Comparison of ENCODE assay signal across 12 cellular contexts in the genomic region with DNA sequence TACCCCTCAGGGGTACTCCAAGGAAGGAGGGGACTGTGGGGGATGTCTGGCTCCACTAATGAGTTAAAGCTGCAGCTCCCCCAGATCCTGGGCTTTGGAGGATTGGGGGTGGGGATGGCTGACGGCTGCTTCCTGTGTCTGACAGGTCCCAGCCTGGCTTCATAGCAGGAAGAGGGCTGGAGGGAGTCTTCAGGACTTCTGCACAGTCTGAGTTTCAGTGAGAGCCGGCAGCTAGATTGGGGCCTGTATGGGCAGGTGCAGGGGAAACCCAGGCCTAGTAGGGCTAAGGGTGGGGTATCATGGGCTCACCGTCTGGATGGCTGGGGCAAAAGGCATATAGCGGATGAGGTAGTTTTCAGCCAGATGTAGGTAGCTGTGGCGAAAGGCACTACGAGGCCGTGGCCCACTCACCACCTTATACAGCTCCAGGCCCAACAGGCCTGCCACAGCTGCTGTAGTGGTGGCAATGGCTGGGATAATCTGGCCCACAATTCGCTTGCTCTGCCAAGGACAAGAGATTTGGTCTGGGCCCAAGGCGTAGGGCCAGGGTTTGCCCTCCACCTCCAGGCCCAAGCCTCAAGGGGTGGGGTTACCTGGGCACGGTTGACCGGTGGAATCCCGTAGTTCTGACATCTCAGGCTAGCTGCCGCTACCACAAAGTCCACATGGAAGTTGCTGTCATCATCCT. TPM values are rescaled to one million over a fixed set of nuclear protein-coding genes. Genes with fewer than 3 reads are reported as not detected.
DNase-seq lines count a peak whose midpoint lies in the region; ATAC-seq and TF ChIP-seq lines count a peak whose summit lies in the region.
"Had no signal": no experiment of that assay in that cellular context is flagged by ENCODE, and none has a peak within 500 bp of the region (broad histone marks: within the 10 kb centered on the region; RNA-seq: fewer than 3 reads in every experiment).

No MANE protein-coding gene starts in this region.

- H3K4me3 Mint-ChIP-seq in activated naive CD4-positive, alpha-beta T cell treated with anti-CD3 and anti-CD28 coated beads, Interleukin-2, amount 50 U/mL, for 24 hours: no peak overlapping the region
- peak overlapping the region; percentile 48 for H3K4me3 Mint-ChIP-seq in activated B cell treated with CpG ODN at 0.5 μM for 24 hours
- H3K4me3 Mint-ChIP-seq in type B pancreatic cell: peak overlapping the region; percentile 54

- no peaks in the 10 kb centered on the region for H3K27me3 Mint-ChIP-seq in activated naive CD4-positive, alpha-beta T cell treated with anti-CD3 and anti-CD28 coated beads, Interleukin-2, amount 50 U/mL, for 24 hours
- H3K27me3 Mint-ChIP-seq in activated B cell treated with CpG ODN at 0.5 μM for 24 hours (no peaks in the 10 kb centered on the region), type B pancreatic cell (peaks cover 17% of the 10 kb centered on the region)

- TF ChIP-seq CTCF in activated B cell treated with CpG ODN at 0.5 μM for 24 hours (IDR thresholded peaks at IDR 0.05) (no peak), type B pancreatic cell (conservative IDR thresholded peaks at IDR 0.05) (no peak)

- peaks cover 58% of the 10 kb centered on the region for H3K4me1 Mint-ChIP-seq in activated naive CD4-positive, alpha-beta T cell treated with anti-CD3 and anti-CD28 coated beads, Interleukin-2, amount 50 U/mL, for 24 hours
- H3K4me1 Mint-ChIP-seq in activated B cell treated with CpG ODN at 0.5 μM for 24 hours (peaks cover 77% of the 10 kb centered on the region), type B pancreatic cell (ENCODE audit: unreplicated experiment) (peaks cover 16% of the 10 kb centered on the region)

- no peaks in the 10 kb centered on the region for H3K36me3 Mint-ChIP-seq in activated naive CD4-positive, alpha-beta T cell treated with anti-CD3 and anti-CD28 coated beads, Interleukin-2, amount 50 U/mL, for 24 hours
- H3K36me3 Mint-ChIP-seq in activated B cell treated with CpG ODN at 0.5 μM for 24 hours (ENCODE audit: low read depth): peaks cover 38% of the 10 kb centered on the region
- H3K36me3 Mint-ChIP-seq in type B pancreatic cell: no peaks in the 10 kb centered on the region

- no peak for DNase-seq in activated naive CD4-positive, alpha-beta T cell treated with Interleukin-2 at 50 U/mL for 16 hours
- DNase-seq in activated B cell treated with CpG ODN at 0.5 μM for 24 hours (no peak), left kidney (ENCODE audit: low read depth, low spot score) (peak; percentile 75), type B pancreatic cell (ENCODE audit: extremely low spot score, unreplicated experiment) (no peak), left colon (no peak)
- no peak for DNase-seq in activated CD8-positive, alpha-beta memory T cell treated with anti-CD3 and anti-CD28 coated beads, Interleukin-2, amount 50 U/mL, for 48 hours
- DNase-seq: activated CD4-positive, CD25-positive, alpha-beta regulatory T cell; mucosa of descending colon; NCI-H1048; NK-92 treated with Interleukin-12 subunit alpha and Interleukin-12 subunit beta, amount 100 ng/mL, for 24 hours had no signal

- POLR2A ChIA-PET in activated B cell treated with CpG ODN at 0.5 μM for 24 hours (lab: Charles Lee): interaction anchor here (2.9 to 7.3 kb wide), 3 partner anchors 9 to 32 kb away, joined by 13 to 138 read pairs (median 106); a partner anchor contains a TSS

- CTCF ChIA-PET in activated B cell treated with CpG ODN at 0.5 μM for 24 hours (lab: Charles Lee): interaction anchor here (1.2 to 10.9 kb wide), 2 partner anchors 13 to 32 kb away, joined by 3 to 238 read pairs; no protein-coding TSS in a partner anchor

- H3K27ac Mint-ChIP-seq in activated naive CD4-positive, alpha-beta T cell treated with anti-CD3 and anti-CD28 coated beads, Interleukin-2, amount 50 U/mL, for 24 hours: peak overlapping the region; percentile 80
- H3K27ac Mint-ChIP-seq in activated B cell treated with CpG ODN at 0.5 μM for 24 hours: peak overlapping the region; percentile 92
- H3K27ac Mint-ChIP-seq in type B pancreatic cell: peak overlapping the region; percentile 51

- no peaks in the 10 kb centered on the region for H3K9me3 Mint-ChIP-seq in activated naive CD4-positive, alpha-beta T cell treated with anti-CD3 and anti-CD28 coated beads, Interleukin-2, amount 50 U/mL, for 24 hours
- no peaks in the 10 kb centered on the region for H3K9me3 Mint-ChIP-seq in activated B cell treated with CpG ODN at 0.5 μM for 24 hours
- no peaks in the 10 kb centered on the region for H3K9me3 Mint-ChIP-seq in type B pancreatic cell

- no peak for ATAC-seq in activated B cell treated with CpG ODN at 0.5 μM for 24 hours (ENCODE audit: low read depth)
- no peak for ATAC-seq in left colon
- no peak for ATAC-seq in esophagus mucosa
- ATAC-seq: mucosa of descending colon had no signal

- intact Hi-C loops in activated B cell treated with CpG ODN at 0.5 μM for 24 hours (cut with micrococcal nuclease): loop anchor here (10.0 kb wide), 2 partner anchors 427 to 487 kb away; a partner anchor contains a TSS
- intact Hi-C loops in left colon (cut with DNase I, micrococcal nuclease): loop anchor here in 1 of 2 donors (10.0 kb wide), 1 partner anchor 97 kb away; a partner anchor contains a TSS

RNA-seq across cellular contexts. Expression of a gene that starts 4.5 kb away (rescaled TPM):
- 9.4 and 10.0 TPM in 2 replicates for total RNA-seq in activated B cell treated with CpG ODN at 0.5 μM for 24 hours
- 0.45 and 6.7 TPM in 2 replicates for total RNA-seq in type B pancreatic cell (ENCODE audit: low replicate concordance)
- total RNA-seq in left colon: 1 to 10 TPM in 1 of 2 donors, under 1 TPM in 1; 0.27 to 2.0 TPM
- total RNA-seq in esophagus mucosa: 14.2 TPM

RNA-seq across cellular contexts. Expression of a gene that starts 6.2 kb away (rescaled TPM):
- total RNA-seq in activated B cell treated with CpG ODN at 0.5 μM for 24 hours (216 and 237 TPM in 2 replicates), type B pancreatic cell (ENCODE audit: low replicate concordance) (4.6 and 8.2 TPM in 2 replicates), left colon (100 to 1,000 TPM in 1 of 2 donors, 10 to 100 TPM in 1; 71.6 to 102 TPM), esophagus mucosa (15.3 TPM)

RNA-seq across cellular contexts. Expression of a gene that starts 7.9 kb away (rescaled TPM):
- total RNA-seq in activated B cell treated with CpG ODN at 0.5 μM for 24 hours (not detected in 2 replicates), type B pancreatic cell (ENCODE audit: low replicate concordance) (0.29 TPM in 1 of 2 replicates, not detected in the other), left colon (under 1 TPM in 1 of 2 donors, not detected in 1; 0.20 TPM), esophagus mucosa (not detected)

RNA-seq across cellular contexts. Expression of a gene that starts 21.2 kb away (rescaled TPM):
- 44.3 and 47.6 TPM in 2 replicates for total RNA-seq in activated B cell treated with CpG ODN at 0.5 μM for 24 hours
- 40.3 and 42.5 TPM in 2 replicates for total RNA-seq in type B pancreatic cell (ENCODE audit: low replicate concordance)
- 10 to 100 TPM; 29.2 to 36.9 TPM for total RNA-seq in left colon
- total RNA-seq in esophagus mucosa: 19.9 TPM

RNA-seq across cellular contexts. Expression of a gene that starts 48.8 kb away (rescaled TPM):
- total RNA-seq in activated B cell treated with CpG ODN at 0.5 μM for 24 hours: 6.4 TPM in 2 replicates
- total RNA-seq in type B pancreatic cell (ENCODE audit: low replicate concordance): 7.5 and 23.0 TPM in 2 replicates
- total RNA-seq in left colon: 1 to 10 TPM; 3.2 to 5.3 TPM
- total RNA-seq in esophagus mucosa: 5.5 TPM
